In the genomic region with DNA sequence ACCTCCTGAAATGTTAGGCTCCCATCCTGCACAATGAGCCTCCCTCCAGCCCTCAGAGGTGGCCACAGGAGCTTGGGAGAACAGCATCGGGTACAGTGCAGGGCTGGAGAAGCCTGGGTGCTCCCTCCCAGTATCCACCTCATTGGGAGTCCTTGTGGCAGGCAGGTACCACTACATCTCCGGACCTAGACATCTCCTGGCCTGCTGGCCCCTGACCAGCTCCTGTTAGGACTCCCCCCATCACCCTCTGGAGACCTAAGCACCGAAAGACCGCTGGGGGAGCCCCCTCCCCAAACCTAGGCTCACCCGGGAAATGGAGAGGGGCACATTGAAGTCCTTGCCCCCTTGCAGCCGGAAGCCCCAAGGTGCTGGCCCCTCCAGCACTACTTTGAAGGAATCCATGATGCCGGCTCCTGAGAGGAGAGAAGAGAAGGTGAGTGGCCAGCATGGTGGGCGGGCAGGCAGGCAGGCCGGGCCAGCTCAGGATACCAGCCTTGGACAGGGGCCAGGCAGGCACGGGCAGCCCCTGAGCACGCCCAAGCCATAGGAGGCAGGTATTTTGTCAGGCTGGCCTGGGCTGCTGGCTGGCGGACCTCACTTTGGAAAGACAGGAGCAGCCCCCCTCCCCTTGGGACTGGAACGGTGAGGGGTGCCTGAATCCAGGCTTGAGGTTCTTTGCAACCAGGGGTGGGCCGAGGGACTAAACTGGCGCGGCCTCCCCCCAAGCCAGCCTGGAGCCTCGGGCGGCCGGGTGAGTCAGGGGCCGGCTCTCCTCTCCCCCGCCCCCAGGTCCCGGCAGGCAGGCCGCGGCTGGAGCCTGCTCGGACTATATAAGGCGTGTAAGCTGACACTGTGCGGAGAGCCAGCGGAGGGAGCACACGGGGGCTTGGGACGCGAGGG, we compare ENCODE assay signal across 1 cellular context.
TF ChIP-seq lines count a peak whose summit lies in the region.

No MANE protein-coding gene starts in this region.

TF ChIP-seq in HepG2, 621 proteins besides CTCF, POLR2A, EP300 and RAD21 (continued from another document and continues in another):
- TF ChIP-seq, protein P1, sequence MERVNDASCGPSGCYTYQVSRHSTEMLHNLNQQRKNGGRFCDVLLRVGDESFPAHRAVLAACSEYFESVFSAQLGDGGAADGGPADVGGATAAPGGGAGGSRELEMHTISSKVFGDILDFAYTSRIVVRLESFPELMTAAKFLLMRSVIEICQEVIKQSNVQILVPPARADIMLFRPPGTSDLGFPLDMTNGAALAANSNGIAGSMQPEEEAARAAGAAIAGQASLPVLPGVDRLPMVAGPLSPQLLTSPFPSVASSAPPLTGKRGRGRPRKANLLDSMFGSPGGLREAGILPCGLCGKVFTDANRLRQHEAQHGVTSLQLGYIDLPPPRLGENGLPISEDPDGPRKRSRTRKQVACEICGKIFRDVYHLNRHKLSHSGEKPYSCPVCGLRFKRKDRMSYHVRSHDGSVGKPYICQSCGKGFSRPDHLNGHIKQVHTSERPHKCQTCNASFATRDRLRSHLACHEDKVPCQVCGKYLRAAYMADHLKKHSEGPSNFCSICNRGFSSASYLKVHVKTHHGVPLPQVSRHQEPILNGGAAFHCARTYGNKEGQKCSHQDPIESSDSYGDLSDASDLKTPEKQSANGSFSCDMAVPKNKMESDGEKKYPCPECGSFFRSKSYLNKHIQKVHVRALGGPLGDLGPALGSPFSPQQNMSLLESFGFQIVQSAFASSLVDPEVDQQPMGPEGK (CRISPR knock-in tag; IDR thresholded peaks at IDR 0.05): peak; percentile 61
- no peak for TF ChIP-seq ZNF777 (CRISPR knock-in tag; IDR thresholded peaks at IDR 0.05)
- no peak for TF ChIP-seq ISX (CRISPR knock-in tag; conservative IDR thresholded peaks at IDR 0.05)
- TF ChIP-seq AGO1 (IDR thresholded peaks at IDR 0.05; ENCODE audit: low read depth, low read length, poor library complexity, severe bottlenecking): peak; percentile 9
- TF ChIP-seq BRD4 (CRISPR knock-in tag; IDR thresholded peaks at IDR 0.05): peak; percentile 59; the same call in 1 of the 2 replicates
- TF ChIP-seq ZFX (CRISPR knock-in tag; IDR thresholded peaks at IDR 0.05; ENCODE audit: low read depth): peak; percentile 58
- TF ChIP-seq NFATC3 (CRISPR knock-in tag; IDR thresholded peaks at IDR 0.05): no peak
- 0 out of 2 replicates have a peak, but pooled peaks have one; percentile 21 for TF ChIP-seq HNRNPL (IDR thresholded peaks at IDR 0.05; ENCODE audit: low read depth, low read length)
- TF ChIP-seq KDM5B (CRISPR knock-in tag; IDR thresholded peaks at IDR 0.05; ENCODE audit: borderline replicate concordance): no peak
- peak; percentile 38; the same call in 1 of the 2 replicates for TF ChIP-seq HOXA3 (CRISPR knock-in tag; IDR thresholded peaks at IDR 0.05)
- 0 out of 2 replicates have a peak, but pooled peaks have one; percentile 14 for TF ChIP-seq ZNF768 (CRISPR knock-in tag; IDR thresholded peaks at IDR 0.05)
- no peak for TF ChIP-seq MTF2 (CRISPR knock-in tag; IDR thresholded peaks at IDR 0.05; ENCODE audit: borderline replicate concordance)
- no peak for TF ChIP-seq NFE2L2 (IDR thresholded peaks at IDR 0.05; ENCODE audit: low read length)
- TF ChIP-seq, protein P2, sequence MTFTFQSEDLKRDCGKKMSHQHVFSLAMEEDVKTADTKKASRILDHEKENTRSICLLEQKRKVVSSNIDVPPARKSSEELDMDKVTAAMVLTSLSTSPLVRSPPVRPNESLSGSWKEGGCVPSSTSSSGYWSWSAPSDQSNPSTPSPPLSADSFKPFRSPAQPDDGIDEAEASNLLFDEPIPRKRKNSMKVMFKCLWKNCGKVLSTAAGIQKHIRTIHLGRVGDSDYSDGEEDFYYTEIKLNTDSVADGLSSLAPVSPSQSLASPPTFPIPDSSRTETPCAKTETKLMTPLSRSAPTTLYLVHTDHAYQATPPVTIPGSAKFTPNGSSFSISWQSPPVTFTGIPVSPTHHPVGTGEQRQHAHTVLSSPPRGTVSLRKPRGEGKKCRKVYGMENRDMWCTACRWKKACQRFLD (CRISPR knock-in tag; IDR thresholded peaks at IDR 0.05; ENCODE audit: borderline replicate concordance): 0 out of 2 replicates have a peak, but pooled peaks have one; percentile 13
- TF ChIP-seq, protein P3, sequence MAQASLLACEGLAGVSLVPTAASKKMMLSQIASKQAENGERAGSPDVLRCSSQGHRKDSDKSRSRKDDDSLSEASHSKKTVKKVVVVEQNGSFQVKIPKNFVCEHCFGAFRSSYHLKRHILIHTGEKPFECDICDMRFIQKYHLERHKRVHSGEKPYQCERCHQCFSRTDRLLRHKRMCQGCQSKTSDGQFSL (CRISPR knock-in tag; IDR thresholded peaks at IDR 0.05): no peak
- TF ChIP-seq ZFY (CRISPR knock-in tag; IDR thresholded peaks at IDR 0.05): peak; percentile 28; the same call in 1 of the 2 replicates
- TF ChIP-seq, protein P4, sequence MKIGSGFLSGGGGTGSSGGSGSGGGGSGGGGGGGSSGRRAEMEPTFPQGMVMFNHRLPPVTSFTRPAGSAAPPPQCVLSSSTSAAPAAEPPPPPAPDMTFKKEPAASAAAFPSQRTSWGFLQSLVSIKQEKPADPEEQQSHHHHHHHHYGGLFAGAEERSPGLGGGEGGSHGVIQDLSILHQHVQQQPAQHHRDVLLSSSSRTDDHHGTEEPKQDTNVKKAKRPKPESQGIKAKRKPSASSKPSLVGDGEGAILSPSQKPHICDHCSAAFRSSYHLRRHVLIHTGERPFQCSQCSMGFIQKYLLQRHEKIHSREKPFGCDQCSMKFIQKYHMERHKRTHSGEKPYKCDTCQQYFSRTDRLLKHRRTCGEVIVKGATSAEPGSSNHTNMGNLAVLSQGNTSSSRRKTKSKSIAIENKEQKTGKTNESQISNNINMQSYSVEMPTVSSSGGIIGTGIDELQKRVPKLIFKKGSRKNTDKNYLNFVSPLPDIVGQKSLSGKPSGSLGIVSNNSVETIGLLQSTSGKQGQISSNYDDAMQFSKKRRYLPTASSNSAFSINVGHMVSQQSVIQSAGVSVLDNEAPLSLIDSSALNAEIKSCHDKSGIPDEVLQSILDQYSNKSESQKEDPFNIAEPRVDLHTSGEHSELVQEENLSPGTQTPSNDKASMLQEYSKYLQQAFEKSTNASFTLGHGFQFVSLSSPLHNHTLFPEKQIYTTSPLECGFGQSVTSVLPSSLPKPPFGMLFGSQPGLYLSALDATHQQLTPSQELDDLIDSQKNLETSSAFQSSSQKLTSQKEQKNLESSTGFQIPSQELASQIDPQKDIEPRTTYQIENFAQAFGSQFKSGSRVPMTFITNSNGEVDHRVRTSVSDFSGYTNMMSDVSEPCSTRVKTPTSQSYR (CRISPR knock-in tag; IDR thresholded peaks at IDR 0.05; ENCODE audit: borderline replicate concordance): 0 out of 2 replicates have a peak, but pooled peaks have one; percentile 58
- no peak for TF ChIP-seq ONECUT2 (CRISPR knock-in tag; IDR thresholded peaks at IDR 0.05)
- TF ChIP-seq BHLHE40 (IDR thresholded peaks at IDR 0.05; ENCODE audit: low read length): 0 out of 2 replicates have a peak, but pooled peaks have one; percentile 16
- no peak for TF ChIP-seq ZNF10 (CRISPR knock-in tag; IDR thresholded peaks at IDR 0.05; ENCODE audit: borderline replicate concordance, low read depth)
- no peak for TF ChIP-seq ZNF484 (CRISPR knock-in tag; IDR thresholded peaks at IDR 0.05; ENCODE audit: borderline replicate concordance, low read depth)
- no peak for TF ChIP-seq SYNCRIP (IDR thresholded peaks at IDR 0.05; ENCODE audit: insufficient read depth, low read depth, low read length)
- peak; percentile 11 for TF ChIP-seq AGO2 (optimal IDR thresholded peaks at IDR 0.05; ENCODE audit: low read depth, low read length)
- TF ChIP-seq ETV6 (CRISPR knock-in tag; conservative IDR thresholded peaks at IDR 0.05): no peak
- TF ChIP-seq GLI4 (CRISPR knock-in tag; IDR thresholded peaks at IDR 0.05; ENCODE audit: borderline replicate concordance): peak; percentile 32; the same call in 1 of the 2 replicates
- TF ChIP-seq, protein P5, sequence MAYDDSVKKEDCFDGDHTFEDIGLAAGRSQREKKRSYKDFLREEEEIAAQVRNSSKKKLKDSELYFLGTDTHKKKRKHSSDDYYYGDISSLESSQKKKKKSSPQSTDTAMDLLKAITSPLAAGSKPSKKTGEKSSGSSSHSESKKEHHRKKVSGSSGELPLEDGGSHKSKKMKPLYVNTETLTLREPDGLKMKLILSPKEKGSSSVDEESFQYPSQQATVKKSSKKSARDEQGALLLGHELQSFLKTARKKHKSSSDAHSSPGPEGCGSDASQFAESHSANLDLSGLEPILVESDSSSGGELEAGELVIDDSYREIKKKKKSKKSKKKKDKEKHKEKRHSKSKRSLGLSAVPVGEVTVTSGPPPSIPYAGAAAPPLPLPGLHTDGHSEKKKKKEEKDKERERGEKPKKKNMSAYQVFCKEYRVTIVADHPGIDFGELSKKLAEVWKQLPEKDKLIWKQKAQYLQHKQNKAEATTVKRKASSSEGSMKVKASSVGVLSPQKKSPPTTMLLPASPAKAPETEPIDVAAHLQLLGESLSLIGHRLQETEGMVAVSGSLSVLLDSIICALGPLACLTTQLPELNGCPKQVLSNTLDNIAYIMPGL (CRISPR knock-in tag; IDR thresholded peaks at IDR 0.05; ENCODE audit: borderline replicate concordance in 1 of 2, low read depth in 1 of 2): 0 out of 4 replicates have a peak, but pooled peaks of 1 of the 2 experiments have one; percentile 5
- peak; percentile 9; the same call in 1 of the 2 replicates for TF ChIP-seq STAG1 (CRISPR knock-in tag; IDR thresholded peaks at IDR 0.05)
- TF ChIP-seq RFXAP (CRISPR knock-in tag; IDR thresholded peaks at IDR 0.05; ENCODE audit: borderline replicate concordance): 0 out of 2 replicates have a peak, but pooled peaks have one; percentile 30
- peak; percentile 31 for TF ChIP-seq ZNF883 (CRISPR knock-in tag; IDR thresholded peaks at IDR 0.05; ENCODE audit: not compliant biosample characterization)
- 0 out of 2 replicates have a peak, but pooled peaks have one; percentile 9 for TF ChIP-seq SP5 (CRISPR knock-in tag; IDR thresholded peaks at IDR 0.05; ENCODE audit: borderline replicate concordance, low read depth)
- no peak for TF ChIP-seq ZNF737 (CRISPR knock-in tag; IDR thresholded peaks at IDR 0.05; ENCODE audit: borderline replicate concordance)
- 0 out of 2 replicates have a peak, but pooled peaks have one; percentile 33 for TF ChIP-seq ZBTB7A (CRISPR knock-in tag; IDR thresholded peaks at IDR 0.05)
- TF ChIP-seq, protein P6, sequence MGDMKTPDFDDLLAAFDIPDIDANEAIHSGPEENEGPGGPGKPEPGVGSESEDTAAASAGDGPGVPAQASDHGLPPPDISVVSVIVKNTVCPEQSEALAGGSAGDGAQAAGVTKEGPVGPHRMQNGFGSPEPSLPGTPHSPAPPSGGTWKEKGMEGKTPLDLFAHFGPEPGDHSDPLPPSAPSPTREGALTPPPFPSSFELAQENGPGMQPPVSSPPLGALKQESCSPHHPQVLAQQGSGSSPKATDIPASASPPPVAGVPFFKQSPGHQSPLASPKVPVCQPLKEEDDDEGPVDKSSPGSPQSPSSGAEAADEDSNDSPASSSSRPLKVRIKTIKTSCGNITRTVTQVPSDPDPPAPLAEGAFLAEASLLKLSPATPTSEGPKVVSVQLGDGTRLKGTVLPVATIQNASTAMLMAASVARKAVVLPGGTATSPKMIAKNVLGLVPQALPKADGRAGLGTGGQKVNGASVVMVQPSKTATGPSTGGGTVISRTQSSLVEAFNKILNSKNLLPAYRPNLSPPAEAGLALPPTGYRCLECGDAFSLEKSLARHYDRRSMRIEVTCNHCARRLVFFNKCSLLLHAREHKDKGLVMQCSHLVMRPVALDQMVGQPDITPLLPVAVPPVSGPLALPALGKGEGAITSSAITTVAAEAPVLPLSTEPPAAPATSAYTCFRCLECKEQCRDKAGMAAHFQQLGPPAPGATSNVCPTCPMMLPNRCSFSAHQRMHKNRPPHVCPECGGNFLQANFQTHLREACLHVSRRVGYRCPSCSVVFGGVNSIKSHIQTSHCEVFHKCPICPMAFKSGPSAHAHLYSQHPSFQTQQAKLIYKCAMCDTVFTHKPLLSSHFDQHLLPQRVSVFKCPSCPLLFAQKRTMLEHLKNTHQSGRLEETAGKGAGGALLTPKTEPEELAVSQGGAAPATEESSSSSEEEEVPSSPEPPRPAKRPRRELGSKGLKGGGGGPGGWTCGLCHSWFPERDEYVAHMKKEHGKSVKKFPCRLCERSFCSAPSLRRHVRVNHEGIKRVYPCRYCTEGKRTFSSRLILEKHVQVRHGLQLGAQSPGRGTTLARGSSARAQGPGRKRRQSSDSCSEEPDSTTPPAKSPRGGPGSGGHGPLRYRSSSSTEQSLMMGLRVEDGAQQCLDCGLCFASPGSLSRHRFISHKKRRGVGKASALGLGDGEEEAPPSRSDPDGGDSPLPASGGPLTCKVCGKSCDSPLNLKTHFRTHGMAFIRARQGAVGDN (CRISPR knock-in tag; IDR thresholded peaks at IDR 0.05): peak; percentile 56
- TF ChIP-seq ZNF274 (CRISPR knock-in tag; IDR thresholded peaks at IDR 0.05): 0 out of 2 replicates have a peak, but pooled peaks have one; percentile 38
- TF ChIP-seq CHD4 (IDR thresholded peaks at IDR 0.05; ENCODE audit: borderline replicate concordance, low read length): 0 out of 2 replicates have a peak, but pooled peaks have one; percentile 18
- TF ChIP-seq, protein P7, sequence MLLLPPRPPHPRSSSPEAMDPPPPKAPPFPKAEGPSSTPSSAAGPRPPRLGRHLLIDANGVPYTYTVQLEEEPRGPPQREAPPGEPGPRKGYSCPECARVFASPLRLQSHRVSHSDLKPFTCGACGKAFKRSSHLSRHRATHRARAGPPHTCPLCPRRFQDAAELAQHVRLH (CRISPR knock-in tag; IDR thresholded peaks at IDR 0.05; ENCODE audit: borderline replicate concordance, low read depth): 0 out of 2 replicates have a peak, but pooled peaks have one; percentile 23
- TF ChIP-seq CEBPG (CRISPR knock-in tag; IDR thresholded peaks at IDR 0.05): no peak
- no peak; the same call in 1 of the 2 replicates for TF ChIP-seq NR2C2 (CRISPR knock-in tag; IDR thresholded peaks at IDR 0.05; ENCODE audit: borderline replicate concordance)
- no peak for TF ChIP-seq ZNF382 (CRISPR knock-in tag; IDR thresholded peaks at IDR 0.05; ENCODE audit: borderline replicate concordance)
- TF ChIP-seq, protein P8, sequence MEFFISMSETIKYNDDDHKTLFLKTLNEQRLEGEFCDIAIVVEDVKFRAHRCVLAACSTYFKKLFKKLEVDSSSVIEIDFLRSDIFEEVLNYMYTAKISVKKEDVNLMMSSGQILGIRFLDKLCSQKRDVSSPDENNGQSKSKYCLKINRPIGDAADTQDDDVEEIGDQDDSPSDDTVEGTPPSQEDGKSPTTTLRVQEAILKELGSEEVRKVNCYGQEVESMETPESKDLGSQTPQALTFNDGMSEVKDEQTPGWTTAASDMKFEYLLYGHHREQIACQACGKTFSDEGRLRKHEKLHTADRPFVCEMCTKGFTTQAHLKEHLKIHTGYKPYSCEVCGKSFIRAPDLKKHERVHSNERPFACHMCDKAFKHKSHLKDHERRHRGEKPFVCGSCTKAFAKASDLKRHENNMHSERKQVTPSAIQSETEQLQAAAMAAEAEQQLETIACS (CRISPR knock-in tag; IDR thresholded peaks at IDR 0.05): no peak
- peak; percentile 31; the same call in 1 of the 2 replicates for TF ChIP-seq ZNF451 (CRISPR knock-in tag; IDR thresholded peaks at IDR 0.05)
- TF ChIP-seq REPIN1 (CRISPR knock-in tag; IDR thresholded peaks at IDR 0.05; ENCODE audit: borderline replicate concordance, low read depth): 0 out of 2 replicates have a peak, but pooled peaks have one; percentile 26
- TF ChIP-seq ZNF335 (CRISPR knock-in tag; IDR thresholded peaks at IDR 0.05): no peak
- TF ChIP-seq MAZ (IDR thresholded peaks at IDR 0.05; ENCODE audit: borderline replicate concordance, low read depth, low read length): peak; percentile 76
- TF ChIP-seq MAZ (CRISPR knock-in tag; IDR thresholded peaks at IDR 0.05; ENCODE audit: low read depth): no peak
